In genomic region chr14:75303415-75303814, GRCh38 we compare ENCODE assay signal across 8 cellular contexts. TPM values are rescaled to one million over a fixed set of nuclear protein-coding genes. Genes with fewer than 3 reads are reported as not detected.
DNase-seq lines count a peak whose midpoint lies in the region; ATAC-seq and TF ChIP-seq lines count a peak whose summit lies in the region.

No MANE protein-coding gene starts in this region.

- no peaks in the 10 kb centered on the region for H3F3A ChIP-seq in SK-N-SH (replicated peaks; ENCODE audit: insufficient read depth)

- TF ChIP-seq CTCF in GM12873 (IDR thresholded peaks at IDR 0.05; ENCODE audit: insufficient read depth, low read depth, low read length, missing control alignments) (peak; percentile 81), SK-N-SH (IDR thresholded peaks at IDR 0.05) (peak; percentile 88), heart left ventricle (IDR thresholded peaks at IDR 0.05) (peak; percentile 75 to 88 (median 84))

- POLR2A ChIA-PET in SK-N-SH (lab: Yijun Ruan, JAX) = interaction anchor here (0.6 kb wide), 1 partner anchor 10 kb away, joined by 4 read pairs; no protein-coding TSS in a partner anchor

- no peak for TF ChIP-seq EP300 in SK-N-SH (IDR thresholded peaks at IDR 0.05; ENCODE audit: borderline replicate concordance in 1 of 2, low read depth in 1 of 2, low read length in 1 of 2)

- H3K9ac ChIP-seq in SK-N-SH (no peak overlapping the region), adipocyte (ENCODE audit: low read length) (no peak overlapping the region)

- peak; percentile 61 to 86 (median 85) for DNase-seq in NCI-H1417 (lab: John Stamatoyannopoulos, UW)
- peak; percentile 69 for DNase-seq in SK-N-SH
- DNase-seq in adipocyte (ENCODE audit: low read depth) = peak; percentile 90
- DNase-seq in heart left ventricle = peak; percentile 39 to 73 (median 67)
- DNase-seq in posterior cingulate gyrus = peak in 8 of 10 donors; percentile 50 to 94 (median 68)

- peaks cover 0 to 2% of the 10 kb centered on the region in 2 experiments; a peak in 1 of 4 replicates for H3K4me1 ChIP-seq in SK-N-SH (ENCODE audit: control insufficient read depth in 1 of 2, insufficient read depth in 2 of 2, low read depth in 1 of 2, low read length in 1 of 2)
- H3K4me1 ChIP-seq in adipocyte (ENCODE audit: control insufficient read depth, insufficient read depth, low read length) = peaks cover 34% of the 10 kb centered on the region
- H3K4me1 ChIP-seq in heart left ventricle = peaks cover 0 to 60% (median 1%) of the 10 kb centered on the region in 12 donors

- H3K36me3 ChIP-seq in SK-N-SH (replicated peaks in 1 of 2; ENCODE audit: control insufficient read depth in 1 of 2, insufficient read depth in 2 of 2, low read length in 1 of 2) (no peaks in the 10 kb centered on the region), adipocyte (ENCODE audit: control insufficient read depth, insufficient read depth, low read length, severe bottlenecking) (no peaks in the 10 kb centered on the region), heart left ventricle (no peaks in the 10 kb centered on the region)

- ATAC-seq in heart left ventricle (peak in 3 of 4 donors; percentile 71 to 73 (median 73)), GM19395 (IDR thresholded peaks at IDR 0.05; ENCODE audit: unreplicated experiment) (no peak), GM18498 (IDR thresholded peaks at IDR 0.05; ENCODE audit: unreplicated experiment) (no peak)

- no peak overlapping the region for H3K4me2 ChIP-seq in SK-N-SH

- WGBS in SK-N-SH (ENCODE audit: low lambda C conversion rate) = 31% methylated on average over 14 of the region's 14 CpGs
- 21 to 22% (median 21%) methylated on average over 14 of the region's 14 CpGs for WGBS in heart left ventricle, 4 donors

- H3K27me3 ChIP-seq in SK-N-SH (ENCODE audit: insufficient read depth) (no peaks in the 10 kb centered on the region), adipocyte (replicated peaks; ENCODE audit: control insufficient read depth, insufficient read depth, low read length) (no peaks in the 10 kb centered on the region), heart left ventricle (no peaks in the 10 kb centered on the region)

- intact Hi-C loops in heart left ventricle (cut with DNase I) = loop anchor here in 8 of 10 donors (1.0 to 10.0 kb wide), 6 partner anchors 169 to 439 kb away; no protein-coding TSS in a partner anchor
- intact Hi-C loops in posterior cingulate gyrus (cut with DNase I) = no loop called here

- H3K9me3 ChIP-seq in SK-N-SH (no peaks in the 10 kb centered on the region), adipocyte (ENCODE audit: control insufficient read depth, low read length) (no peaks in the 10 kb centered on the region), heart left ventricle (no peaks in the 10 kb centered on the region)

- H3K27ac ChIP-seq in SK-N-SH (ENCODE audit: low read depth in 2 of 2, low read length in 1 of 2) (no peak overlapping the region), heart left ventricle (peak overlapping the region in 4 of 12 donors; percentile 14 to 72 (median 27))

- no peaks in the 10 kb centered on the region for H3K9me2 ChIP-seq in SK-N-SH

- TF ChIP-seq POLR2A in heart left ventricle (IDR thresholded peaks at IDR 0.05) = no peak

- H3K4me3 ChIP-seq in SK-N-SH (ENCODE audit: low read depth in 2 of 2, low read length in 1 of 2) (no peak overlapping the region), adipocyte (ENCODE audit: low read length) (no peak overlapping the region), heart left ventricle (no peak overlapping the region)

- peak; percentile 97 for TF ChIP-seq RAD21 in SK-N-SH (IDR thresholded peaks at IDR 0.05; ENCODE audit: low read length)

- no peaks in the 10 kb centered on the region for H4K20me1 ChIP-seq in SK-N-SH (ENCODE audit: insufficient read depth)

- CTCF ChIA-PET in SK-N-SH (lab: Yijun Ruan, JAX) = interaction anchor here (0.6 to 15.1 kb wide), 36 partner anchors 8 to 1154 kb away, joined by 3 to 291 read pairs (median 3); partner anchors contain the start of genes JDP2 and NEK9

- H3K79me2 ChIP-seq in SK-N-SH (ENCODE audit: insufficient read depth) = no peaks in the 10 kb centered on the region

- H2AFZ ChIP-seq in SK-N-SH (ENCODE audit: low read depth) = no peak overlapping the region

TF ChIP-seq in SK-N-SH, 30 proteins besides CTCF, POLR2A, EP300 and RAD21:
- TF ChIP-seq TCF12 (IDR thresholded peaks at IDR 0.05) (no peak), USF2 (IDR thresholded peaks at IDR 0.05; ENCODE audit: borderline replicate concordance, low read depth, low read length) (no peak), CHD2 (IDR thresholded peaks at IDR 0.05; ENCODE audit: low read length, partially characterized antibody) (peak; percentile 30), SMC3 (IDR thresholded peaks at IDR 0.05; ENCODE audit: low read depth, low read length) (peak; percentile 90), RCOR1 (IDR thresholded peaks at IDR 0.05; ENCODE audit: low read length) (peak; percentile 24; the same call in 1 of the 2 replicates), ZBTB33 (IDR thresholded peaks at IDR 0.05; ENCODE audit: borderline replicate concordance, low read depth) (no peak), MEF2A (IDR thresholded peaks at IDR 0.05; ENCODE audit: borderline replicate concordance, low read depth) (no peak), MXI1 (IDR thresholded peaks at IDR 0.05; ENCODE audit: low read depth, low read length) (0 out of 2 replicates have a peak, but pooled peaks have one; percentile 22), REST (IDR thresholded peaks at IDR 0.05; ENCODE audit: low read depth, low read length) (no peak), IRF3 (IDR thresholded peaks at IDR 0.05; ENCODE audit: low read depth, low read length) (no peak)

RNA-seq across cellular contexts. Expression of gene FOS, which starts 24.8 kb away (rescaled TPM):
- 285 and 309 TPM in 2 replicates for polyA plus RNA-seq in SK-N-SH (2012; rRNA removed)
- polyA plus RNA-seq in SK-N-SH (2012; cell fraction: cytosol; rRNA removed) = 143 and 157 TPM in 2 replicates
- polyA plus RNA-seq in SK-N-SH (2012; cell fraction: nucleus; rRNA removed) = 1,026 and 1,160 TPM in 2 replicates
- 100 to 1,000 TPM in 1 of 9 donors, 10 to 100 TPM in 6, 1 to 10 TPM in 2; 6.5 to 549 (median 28.6) TPM for total RNA-seq in heart left ventricle
- polyA plus RNA-seq in heart left ventricle = 10 to 100 TPM; 24.1 to 49.4 TPM

Comparison
In these comparisons a context has a peak if more than half of its experiments do, and no peak if none do; other contexts are left out.
1. ATAC-seq: peak in heart left ventricle (3 of 4); none in GM19395 (single experiment) and GM18498 (single experiment).
2. Peak in every context shown above with its lines, with median percentiles within 50 percentile points of each other: CTCF ChIP-seq and DNase-seq.